ENCODE assay signal across 8 cellular contexts in the genomic region with DNA sequence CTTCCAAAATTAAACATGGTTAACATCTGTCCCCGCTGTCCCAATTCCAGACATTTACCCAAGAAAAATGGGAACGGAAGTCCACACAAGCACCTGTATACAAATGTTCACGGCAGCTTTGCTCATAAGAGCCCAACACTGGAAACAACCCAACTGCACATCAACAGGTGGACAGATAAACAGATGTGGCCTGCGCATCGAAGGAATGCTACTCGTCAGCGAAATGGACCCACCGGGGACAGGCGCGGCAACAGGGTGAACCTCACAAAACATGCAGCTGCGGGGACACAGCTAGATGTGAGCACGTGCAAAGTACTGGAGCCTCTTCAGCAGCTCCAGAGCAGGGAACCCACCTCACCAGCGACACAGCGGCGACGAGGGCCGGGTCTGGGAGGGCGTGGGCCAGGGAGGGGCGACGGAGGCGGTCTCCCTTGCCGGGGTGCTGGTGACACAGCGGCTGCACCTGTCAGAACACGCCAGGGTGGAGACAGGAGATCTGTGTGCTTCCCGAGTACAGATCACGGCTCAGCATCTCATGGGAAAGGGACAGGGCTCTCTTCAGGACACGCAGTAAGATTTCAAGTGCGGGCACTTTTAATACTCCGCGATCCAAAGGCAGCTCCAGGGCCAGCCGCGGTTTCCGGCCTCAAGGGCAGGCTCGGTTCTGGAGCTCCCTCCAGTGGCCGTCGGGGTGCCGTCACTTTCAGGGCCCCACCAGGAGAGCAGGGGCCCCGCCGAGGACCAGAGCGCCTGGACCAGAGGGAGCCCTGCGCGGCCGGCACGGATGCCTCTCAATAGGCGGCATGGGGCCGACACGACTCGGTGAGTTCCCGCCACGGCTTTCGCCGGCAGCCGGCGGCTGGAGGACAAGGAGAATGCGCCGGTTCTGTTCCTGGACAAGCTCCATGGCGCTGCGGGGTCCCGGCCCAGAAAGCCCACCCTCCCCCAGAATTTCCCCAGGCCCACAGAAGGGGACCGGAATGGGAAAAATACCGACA. TPM values are rescaled to one million over a fixed set of nuclear protein-coding genes. Genes with fewer than 3 reads are reported as not detected.
DNase-seq lines count a peak whose midpoint lies in the region; ATAC-seq and TF ChIP-seq lines count a peak whose summit lies in the region.

No MANE protein-coding gene starts in this region.

- H3K27ac ChIP-seq in mesendoderm (ENCODE audit: low read depth, low read length), result no peak overlapping the region

- peaks cover under 1% of the 10 kb centered on the region for H3K79me1 ChIP-seq in mesendoderm (ENCODE audit: low read length)

- no peak overlapping the region for H3K4me3 ChIP-seq in mesendoderm (ENCODE audit: low read length)

- H3K4me3 Mint-ChIP-seq in activated CD8-positive, alpha-beta T cell treated with anti-CD3 and anti-CD28 coated beads, Interleukin-2, amount 10 ng/mL, durations not matched to agents 7 days and 5 days, result peak overlapping the region; percentile 31

- POLR2A ChIA-PET in activated CD8-positive, alpha-beta T cell treated with anti-CD3 and anti-CD28 coated beads, Interleukin-2, amount 10 ng/mL, durations not matched to agents 7 days and 5 days (lab: Charles Lee), result interaction anchor here (0.6 to 1.6 kb wide), 3 partner anchors 12 to 90 kb away, joined by 3 to 4 read pairs (median 3); a partner anchor contains a TSS

- no peak overlapping the region for H3K4ac ChIP-seq in mesendoderm (ENCODE audit: low read depth, low read length)

- no peak overlapping the region for H4K8ac ChIP-seq in mesendoderm (ENCODE audit: low read depth, low read length)

- H2BK5ac ChIP-seq in mesendoderm (ENCODE audit: low read length), result no peak overlapping the region

- DNase-seq in NCI-H748 treated with DMSO at 0.1 percent for 48 hours (lab: John Stamatoyannopoulos, UW), result peak; percentile 34
- peak; percentile 88 for DNase-seq in activated CD8-positive, alpha-beta T cell treated with anti-CD3 and anti-CD28 coated beads, Interleukin-2, amount 10 ng/mL, durations not matched to agents 7 days and 5 days
- peak; percentile 81 for DNase-seq in effector CD4-positive, alpha-beta T cell
- peak; percentile 82 for DNase-seq in mesendoderm
- peak; percentile 50 to 54 for DNase-seq in stimulated activated CD8-positive, alpha-beta memory T cell treated with anti-CD3 and anti-CD28 coated beads, Interleukin-15, amount 100 ng/mL, for 4 hours (ENCODE audit: low read depth in 2 of 2)
- no peak for DNase-seq in putamen (ENCODE audit: low spot score)

- no peak overlapping the region for H3K23ac ChIP-seq in mesendoderm (ENCODE audit: low read length)

- no peak overlapping the region for H3K9ac ChIP-seq in mesendoderm (ENCODE audit: low read length)

- no peak overlapping the region for H3K18ac ChIP-seq in mesendoderm (ENCODE audit: low read length)

- H3K4me1 ChIP-seq in mesendoderm (ENCODE audit: control insufficient read depth, low read depth, low read length), result no peaks in the 10 kb centered on the region

- H3K9me3 Mint-ChIP-seq in activated CD8-positive, alpha-beta T cell treated with anti-CD3 and anti-CD28 coated beads, Interleukin-2, amount 10 ng/mL, durations not matched to agents 7 days and 5 days (ENCODE audit: insufficient read depth), result no peaks in the 10 kb centered on the region

- TF ChIP-seq CTCF in GM12873 (IDR thresholded peaks at IDR 0.05; ENCODE audit: insufficient read depth, low read depth, low read length, missing control alignments), result peak; percentile 86

- peak overlapping the region; percentile 54 for H3K56ac ChIP-seq in mesendoderm (ENCODE audit: low read length)

- H2BK120ac ChIP-seq in mesendoderm (ENCODE audit: low read depth, low read length), result no peak overlapping the region

- H2BK15ac ChIP-seq in mesendoderm (replicated peaks; ENCODE audit: low read depth), result no peak overlapping the region

- peaks cover 6% of the 10 kb centered on the region for H3K4me1 Mint-ChIP-seq in activated CD8-positive, alpha-beta T cell treated with anti-CD3 and anti-CD28 coated beads, Interleukin-2, amount 10 ng/mL, durations not matched to agents 7 days and 5 days (ENCODE audit: low read depth)

- no peaks in the 10 kb centered on the region for H3K36me3 ChIP-seq in mesendoderm (ENCODE audit: control insufficient read depth, insufficient read depth, low read length)

- WGBS in mesendoderm (ENCODE audit: extremely low coverage, insufficient coverage, low lambda C conversion rate), result no CpG with 5 or more reads among the region's 61 CpGs

- no peak overlapping the region for H3K4me2 ChIP-seq in mesendoderm (ENCODE audit: low read length)

- H3K27ac Mint-ChIP-seq in activated CD8-positive, alpha-beta T cell treated with anti-CD3 and anti-CD28 coated beads, Interleukin-2, amount 10 ng/mL, durations not matched to agents 7 days and 5 days, result no peak overlapping the region

- H3K36me3 Mint-ChIP-seq in activated CD8-positive, alpha-beta T cell treated with anti-CD3 and anti-CD28 coated beads, Interleukin-2, amount 10 ng/mL, durations not matched to agents 7 days and 5 days (ENCODE audit: low read depth), result no peaks in the 10 kb centered on the region

- H3K27me3 ChIP-seq in mesendoderm (ENCODE audit: insufficient read depth, low read length, poor library complexity), result no peaks in the 10 kb centered on the region

- no peak overlapping the region for H4K5ac ChIP-seq in mesendoderm (ENCODE audit: low read length)

- no peaks in the 10 kb centered on the region for H3K79me2 ChIP-seq in mesendoderm (ENCODE audit: control insufficient read depth, insufficient read depth, low read length)

- ATAC-seq in HG03039 (IDR thresholded peaks at IDR 0.05; ENCODE audit: unreplicated experiment), result peak; percentile 42
- ATAC-seq in activated CD8-positive, alpha-beta T cell treated with anti-CD3 and anti-CD28 coated beads, Interleukin-2, amount 10 ng/mL, durations not matched to agents 7 days and 5 days, result peak; percentile 98

- CTCF ChIA-PET in activated CD8-positive, alpha-beta T cell treated with anti-CD3 and anti-CD28 coated beads, Interleukin-2, amount 10 ng/mL, durations not matched to agents 7 days and 5 days (lab: Charles Lee), result interaction anchor here (0.6 to 4.1 kb wide), 33 partner anchors 10 to 142 kb away, joined by 3 to 176 read pairs (median 5); a partner anchor contains a TSS

- H2AK5ac ChIP-seq in mesendoderm (ENCODE audit: low read length), result no peak overlapping the region

- no peaks in the 10 kb centered on the region for H3K27me3 Mint-ChIP-seq in activated CD8-positive, alpha-beta T cell treated with anti-CD3 and anti-CD28 coated beads, Interleukin-2, amount 10 ng/mL, durations not matched to agents 7 days and 5 days (ENCODE audit: low read depth)

RNA-seq across cellular contexts. Expression of a gene that starts 21.2 kb away (rescaled TPM):
- total RNA-seq in activated CD8-positive, alpha-beta T cell treated with anti-CD3 and anti-CD28 coated beads, Interleukin-2, amount 10 ng/mL, durations not matched to agents 7 days and 5 days, result 1 to 10 TPM; 2.7 to 3.1 TPM
- polyA plus RNA-seq in mesendoderm (2013, experiment 1 of 2), result 0.41 TPM
- polyA plus RNA-seq in mesendoderm (2013, experiment 2 of 2), result 0.42 TPM

RNA-seq across cellular contexts. Expression of a gene that starts 22.4 kb away (rescaled TPM):
- under 1 TPM in 1 of 2 experiments, not detected in 1; 0.13 TPM for total RNA-seq in activated CD8-positive, alpha-beta T cell treated with anti-CD3 and anti-CD28 coated beads, Interleukin-2, amount 10 ng/mL, durations not matched to agents 7 days and 5 days
- polyA plus RNA-seq in mesendoderm (2013, experiment 1 of 2), result 0.88 TPM
- 0.84 TPM for polyA plus RNA-seq in mesendoderm (2013, experiment 2 of 2)
